Comparison of ENCODE assay signal across 1 cellular context in genomic region chr2:85707304-85707703, GRCh38.
A peak's percentile ranks its signal among the peaks of the same experiment; 100 is the strongest.
TF ChIP-seq lines count a peak whose summit lies in the region.

No MANE protein-coding gene starts in this region.

TF ChIP-seq in H1, 55 proteins besides CTCF, POLR2A, EP300 and RAD21:
- TF ChIP-seq TCF12 (IDR thresholded peaks at IDR 0.05; ENCODE audit: low read depth, low read length) = no peak
- no peak for TF ChIP-seq BCL11A (IDR thresholded peaks at IDR 0.05; ENCODE audit: low read depth in 2 of 2, low read length in 2 of 2)
- no peak for TF ChIP-seq CHD2 (IDR thresholded peaks at IDR 0.05; ENCODE audit: low read length)
- 0 out of 2 replicates have a peak, but pooled peaks have one; percentile 25 for TF ChIP-seq JUND (IDR thresholded peaks at IDR 0.05; ENCODE audit: low read length)
- TF ChIP-seq CREB1 (IDR thresholded peaks at IDR 0.05) = peak; percentile 15; the same call in 1 of the 2 replicates
- no peak for TF ChIP-seq POU5F1 (IDR thresholded peaks at IDR 0.05; ENCODE audit: low read depth, low read length)
